In the genomic region with DNA sequence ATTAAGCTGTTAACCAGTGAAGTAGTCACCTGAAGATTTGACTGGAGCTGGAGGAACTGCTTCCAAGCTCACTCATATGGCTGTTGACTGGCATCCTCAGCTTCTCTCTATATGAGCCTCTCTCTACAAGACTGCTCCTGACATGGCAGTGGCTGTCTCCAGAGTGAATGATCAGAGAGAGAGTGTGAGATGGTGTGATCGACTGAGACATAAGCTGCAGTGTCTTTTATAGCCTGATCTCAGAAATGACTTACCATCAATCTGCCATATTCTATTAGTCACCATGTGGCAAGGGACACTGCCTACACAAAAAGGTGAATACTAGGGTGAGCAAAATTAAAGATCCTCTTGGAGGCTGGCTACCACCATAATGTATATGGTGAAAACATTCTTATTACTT, we compare ENCODE assay signal across 25 cellular contexts.
"Had no signal": no experiment of that assay in that cellular context is flagged by ENCODE, and none has a peak within 500 bp of the region (broad histone marks: within the 10 kb centered on the region; RNA-seq: fewer than 3 reads in every experiment).

No MANE protein-coding gene starts in this region.

- DNase-seq: kidney; left colon; left lung; lower lobe of right lung; mammary epithelial cell; mesenchymal stem cell; naive thymus-derived CD8-positive, alpha-beta T cell; nucleus accumbens; pancreas; posterior cingulate gyrus; retina; right cardiac atrium; stimulated activated CD4-positive, alpha-beta T cell treated with anti-CD3 and anti-CD28 coated beads, Interleukin-12 subunit alpha, Interleukin-12 subunit beta, amount 100 ng/mL, for 4 hours; stimulated activated CD4-positive, alpha-beta T cell treated with anti-CD3 and anti-CD28 coated beads, Interleukin-15, amount 100 ng/mL, for 24 hours; stimulated activated CD4-positive, alpha-beta T cell treated with anti-CD3 and anti-CD28 coated beads, Interleukin-2, amount 100 ng/mL, for 24 hours; stimulated activated CD4-positive, alpha-beta T cell treated with anti-CD3 and anti-CD28 coated beads, Interleukin-4, amount 100 ng/mL, for 1 hour; stimulated activated naive CD4-positive, alpha-beta T cell; stomach; testis; thyroid gland; transverse colon; upper lobe of left lung had no signal

- H3K36me3 Mint-ChIP-seq: naive thymus-derived CD8-positive, alpha-beta T cell had no signal

- ATAC-seq: left colon; left lung; lower lobe of right lung; naive thymus-derived CD8-positive, alpha-beta T cell; pancreas; sciatic nerve had no signal

- H3K27me3 Mint-ChIP-seq: naive thymus-derived CD8-positive, alpha-beta T cell had no signal

- H3K4me3 Mint-ChIP-seq: naive thymus-derived CD8-positive, alpha-beta T cell; nephron; neural crest cell had no signal

- H3K4me1 Mint-ChIP-seq: neural crest cell had no signal

- H3K9me3 Mint-ChIP-seq: naive thymus-derived CD8-positive, alpha-beta T cell; nephron; neural crest cell had no signal

- H3K27ac Mint-ChIP-seq: nephron had no signal
